ENCODE assay signal across 15 cellular contexts in the genomic region with DNA sequence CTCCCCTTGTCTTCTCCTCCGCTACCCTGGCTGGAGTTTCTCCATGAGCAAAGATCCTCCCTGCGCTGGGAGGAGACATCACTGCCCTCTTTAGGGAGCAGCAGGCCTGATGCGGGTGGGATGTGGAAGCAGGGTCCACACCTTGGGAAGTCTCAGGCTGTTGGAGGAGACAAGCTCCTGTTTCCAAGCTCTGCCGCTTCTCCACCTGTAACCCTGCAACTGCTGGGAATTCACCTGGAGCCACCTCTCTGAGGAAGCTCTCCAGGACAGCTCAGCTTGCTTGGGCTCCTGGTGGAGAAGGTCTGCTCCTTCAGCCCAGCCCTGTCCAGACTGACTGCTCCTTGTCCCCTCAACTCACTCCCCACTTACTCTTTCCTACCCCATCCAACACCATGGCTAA. TPM values are rescaled to one million over a fixed set of nuclear protein-coding genes. Genes with fewer than 3 reads are reported as not detected.
DNase-seq lines count a peak whose midpoint lies in the region; ATAC-seq and TF ChIP-seq lines count a peak whose summit lies in the region.
"Had no signal": no experiment of that assay in that cellular context is flagged by ENCODE, and none has a peak within 500 bp of the region (broad histone marks: within the 10 kb centered on the region; RNA-seq: fewer than 3 reads in every experiment).

No MANE protein-coding gene starts in this region.

- H3K79me1 ChIP-seq in IMR-90 (ENCODE audit: low read depth in 1 of 2, low read length in 2 of 2), result peaks cover 0 to 4% of the 10 kb centered on the region in 2 experiments; a peak in 1 of 4 replicates
- H3K79me1 ChIP-seq in neuronal stem cell (ENCODE audit: low read depth, low read length), result no peaks in the 10 kb centered on the region

- H2AFZ ChIP-seq in IMR-90 (replicated peaks; ENCODE audit: low read length, poor library complexity) (no peak overlapping the region), neuronal stem cell (ENCODE audit: low read length) (no peak overlapping the region)

- POLR2A ChIA-PET in IMR-90 (lab: Charles Lee; ENCODE audit: unreplicated experiment), result no interaction called here

- in situ Hi-C loops in IMR-90 (cut with MboI; ENCODE audit: low sequenced_read_pairs), result loop anchor here (5.0 to 10.0 kb wide), 3 partner anchors 97 to 310 kb away; partner anchors contain the start of genes ARRB2, GLTPD2 and VMO1

- H3K23ac ChIP-seq in IMR-90 (ENCODE audit: low read depth, low read length), result no peak overlapping the region
- H3K23ac ChIP-seq in neuronal stem cell (ENCODE audit: low read depth, low read length, poor library complexity), result no peak overlapping the region

- no peak overlapping the region for H4K8ac ChIP-seq in IMR-90 (ENCODE audit: low read depth in 2 of 2, low read length in 2 of 2)
- H4K8ac ChIP-seq in neuronal stem cell (ENCODE audit: low read depth, low read length), result peak overlapping the region; percentile 82

- H3K9me3 Mint-ChIP-seq in activated T-helper 17 cell treated with anti-CD3 and anti-CD28 coated beads, Interleukin-2, amount 50 U/mL, for 72 hours, result no peaks in the 10 kb centered on the region
- no peaks in the 10 kb centered on the region for H3K9me3 Mint-ChIP-seq in activated naive CD8-positive, alpha-beta T cell treated with anti-CD3 and anti-CD28 coated beads, Interleukin-2, amount 50 U/mL, for 24 hours
- H3K9me3 Mint-ChIP-seq: CD4-positive, CD25-positive, alpha-beta regulatory T cell; IgD-negative memory B cell had no signal

- H3K4me1 ChIP-seq in IMR-90 (ENCODE audit: control insufficient read depth, insufficient read depth, low read length) (no peaks in the 10 kb centered on the region), neuronal stem cell (ENCODE audit: control insufficient read depth in 2 of 2, insufficient read depth in 1 of 2, low read depth in 1 of 2, low read length in 2 of 2) (no peaks in the 10 kb centered on the region)
- H3K4me1 ChIP-seq: BE2C, Caco-2 had no signal

- CTCF ChIA-PET in IMR-90 (lab: Yijun Ruan, JAX), result interaction anchor here (0.6 to 1.8 kb wide), 2 partner anchors 94 to 422 kb away, joined by 3 to 6 read pairs; no protein-coding TSS in a partner anchor

- H4K20me1 ChIP-seq in IMR-90 (ENCODE audit: insufficient read depth, low read length), result peaks cover 22% of the 10 kb centered on the region

- intact Hi-C loops in IMR-90 (cut with micrococcal nuclease), result loop anchor here (10.0 kb wide), 1 partner anchor 320 kb away; the partner anchor contains the start of gene GGT6

- H4K91ac ChIP-seq in IMR-90 (ENCODE audit: insufficient read depth, low read depth, low read length), result no peak overlapping the region
- no peak overlapping the region for H4K91ac ChIP-seq in neuronal stem cell (ENCODE audit: low read depth, low read length, poor library complexity)

- H3K18ac ChIP-seq in IMR-90 (ENCODE audit: low read depth, low read length), result no peak overlapping the region
- H3K18ac ChIP-seq in neuronal stem cell (ENCODE audit: low read length), result no peak overlapping the region

- H3K27ac ChIP-seq in IMR-90 (ENCODE audit: insufficient read depth, low read length) (no peak overlapping the region), neuronal stem cell (replicated peaks; ENCODE audit: low read length) (no peak overlapping the region)

- H3K9ac ChIP-seq in IMR-90 (ENCODE audit: low read depth, low read length), result no peak overlapping the region
- no peak overlapping the region for H3K9ac ChIP-seq in neuronal stem cell (ENCODE audit: low read depth, low read length, poor library complexity)

- no peak overlapping the region for H3K4me3 Mint-ChIP-seq in activated T-helper 17 cell treated with anti-CD3 and anti-CD28 coated beads, Interleukin-2, amount 50 U/mL, for 72 hours
- no peak overlapping the region for H3K4me3 Mint-ChIP-seq in activated naive CD8-positive, alpha-beta T cell treated with anti-CD3 and anti-CD28 coated beads, Interleukin-2, amount 50 U/mL, for 24 hours
- H3K4me3 Mint-ChIP-seq: CD4-positive, CD25-positive, alpha-beta regulatory T cell; IgD-negative memory B cell had no signal

- dilution Hi-C loops in IMR-90 (cut with HindIII; ENCODE audit: low sequenced_read_pairs, unreplicated experiment), result no loop called here

- TF ChIP-seq POLR2A in IMR-90 (IDR thresholded peaks at IDR 0.05; ENCODE audit: low read depth, low read length), result no peak

- DNase-seq in IMR-90 (no peak), neuronal stem cell (ENCODE audit: low spot score) (no peak), RKO (ENCODE audit: low spot score) (no peak)
- DNase-seq in activated naive CD8-positive, alpha-beta T cell treated with anti-CD3 and anti-CD28 coated beads, Interleukin-2, amount 50 U/mL, for 24 hours, result no peak
- DNase-seq: ACHN; BE2C; C1 segment of cervical spinal cord; Caco-2; CD4-positive, CD25-positive, alpha-beta regulatory T cell; HCEC 1CT; KBM-7 had no signal

- H2AK5ac ChIP-seq in IMR-90 (ENCODE audit: low read depth, low read length), result no peak overlapping the region
- no peak overlapping the region for H2AK5ac ChIP-seq in neuronal stem cell (ENCODE audit: low read depth, low read length)

- H3K4me2 ChIP-seq in IMR-90 (ENCODE audit: low read depth, low read length), result no peak overlapping the region
- no peak overlapping the region for H3K4me2 ChIP-seq in neuronal stem cell (ENCODE audit: insufficient read depth, low read length, poor library complexity, severe bottlenecking)

- no peak for TF ChIP-seq RAD21 in IMR-90 (IDR thresholded peaks at IDR 0.05; ENCODE audit: low read length)

- H2BK15ac ChIP-seq in IMR-90 (ENCODE audit: low read depth, low read length), result no peak overlapping the region
- no peak overlapping the region for H2BK15ac ChIP-seq in neuronal stem cell (ENCODE audit: low read length)

- H3K27me3 ChIP-seq in IMR-90 (ENCODE audit: control insufficient read depth, insufficient read depth, low read length) (no peaks in the 10 kb centered on the region), neuronal stem cell (ENCODE audit: control insufficient read depth in 3 of 3, insufficient read depth in 3 of 3, low read depth in 1 of 3, low read length in 3 of 3) (no peaks in the 10 kb centered on the region)
- H3K27me3 ChIP-seq: BE2C had no signal

- peaks cover 46% of the 10 kb centered on the region for H3K36me3 ChIP-seq in IMR-90 (ENCODE audit: control insufficient read depth, insufficient read depth, low read length)
- peaks cover 27 to 71% of the 10 kb centered on the region in 2 donors for H3K36me3 ChIP-seq in neuronal stem cell (replicated peaks in 1 of 2; ENCODE audit: control insufficient read depth in 2 of 2, insufficient read depth in 2 of 2, low read length in 2 of 2)

- WGBS in IMR-90 (ENCODE audit: extremely low coverage in 2 of 2, insufficient read length in 1 of 2), 2 experiments, result 100% methylated on average over 1 of the region's 4 CpGs; no CpG with 5 or more reads in 1 of the 2 experiments
- no CpG with 5 or more reads among the region's 4 CpGs for WGBS in neuronal stem cell (ENCODE audit: extremely low coverage in 2 of 2, insufficient read length in 2 of 2, insufficient replicate concordance in 1 of 2), 2 donors

- H3K4ac ChIP-seq in IMR-90 (ENCODE audit: low read depth, low read length) (no peak overlapping the region), neuronal stem cell (ENCODE audit: low read length) (no peak overlapping the region)

- H3K14ac ChIP-seq in IMR-90 (replicated peaks; ENCODE audit: low read depth, low read length), result no peak overlapping the region
- no peak overlapping the region for H3K14ac ChIP-seq in neuronal stem cell (ENCODE audit: low read length)

- H3K4me1 Mint-ChIP-seq in activated T-helper 17 cell treated with anti-CD3 and anti-CD28 coated beads, Interleukin-2, amount 50 U/mL, for 72 hours, result no peaks in the 10 kb centered on the region
- H3K4me1 Mint-ChIP-seq in activated naive CD8-positive, alpha-beta T cell treated with anti-CD3 and anti-CD28 coated beads, Interleukin-2, amount 50 U/mL, for 24 hours, result peaks cover 2% of the 10 kb centered on the region

- H2BK5ac ChIP-seq in IMR-90 (ENCODE audit: low read depth, low read length, poor library complexity, severe bottlenecking) (no peak overlapping the region), neuronal stem cell (ENCODE audit: low read length) (no peak overlapping the region)

- no peak overlapping the region for H4K5ac ChIP-seq in IMR-90 (ENCODE audit: low read depth, low read length)

- no peaks in the 10 kb centered on the region for H3K27me3 Mint-ChIP-seq in activated T-helper 17 cell treated with anti-CD3 and anti-CD28 coated beads, Interleukin-2, amount 50 U/mL, for 72 hours
- no peaks in the 10 kb centered on the region for H3K27me3 Mint-ChIP-seq in activated naive CD8-positive, alpha-beta T cell treated with anti-CD3 and anti-CD28 coated beads, Interleukin-2, amount 50 U/mL, for 24 hours
- H3K27me3 Mint-ChIP-seq: CD4-positive, CD25-positive, alpha-beta regulatory T cell; IgD-negative memory B cell had no signal

- H3K9me1 ChIP-seq in IMR-90 (ENCODE audit: insufficient read depth, low read length), result no peaks in the 10 kb centered on the region

- no peak overlapping the region for H2BK20ac ChIP-seq in IMR-90 (ENCODE audit: low read depth, low read length)

- peaks cover 83% of the 10 kb centered on the region for H3K36me3 Mint-ChIP-seq in activated T-helper 17 cell treated with anti-CD3 and anti-CD28 coated beads, Interleukin-2, amount 50 U/mL, for 72 hours (ENCODE audit: low read depth)
- peaks cover 15% of the 10 kb centered on the region for H3K36me3 Mint-ChIP-seq in activated naive CD8-positive, alpha-beta T cell treated with anti-CD3 and anti-CD28 coated beads, Interleukin-2, amount 50 U/mL, for 24 hours (ENCODE audit: low read depth)

- peak overlapping the region; percentile 42 for H2AK9ac ChIP-seq in IMR-90 (replicated peaks; ENCODE audit: low read depth, low read length, poor library complexity)

- no peak overlapping the region for H3K56ac ChIP-seq in IMR-90 (ENCODE audit: extremely low read depth, insufficient read depth, low read length)

- H3K4me3 ChIP-seq in IMR-90 (ENCODE audit: insufficient read depth, low read depth, low read length) (no peak overlapping the region), neuronal stem cell (ENCODE audit: low read length in 2 of 2) (no peak overlapping the region)

- H3K27ac Mint-ChIP-seq in activated T-helper 17 cell treated with anti-CD3 and anti-CD28 coated beads, Interleukin-2, amount 50 U/mL, for 72 hours, result peak overlapping the region; percentile 65
- no peak overlapping the region for H3K27ac Mint-ChIP-seq in activated naive CD8-positive, alpha-beta T cell treated with anti-CD3 and anti-CD28 coated beads, Interleukin-2, amount 50 U/mL, for 24 hours
- H3K27ac Mint-ChIP-seq: CD4-positive, CD25-positive, alpha-beta regulatory T cell had no signal

- H2BK120ac ChIP-seq in IMR-90 (ENCODE audit: low read depth, low read length) (no peak overlapping the region), neuronal stem cell (ENCODE audit: low read depth, low read length) (no peak overlapping the region)

- BruUV-seq in IMR-90 (replicated peaks; lab: Mats Ljungman, UMichigan), result no TSS peak

- no peak for TF ChIP-seq CTCF in IMR-90 (conservative IDR thresholded peaks at IDR 0.05; ENCODE audit: low read depth, low read length)

- ATAC-seq in IMR-90 (ENCODE audit: low read depth) (no peak), HG03135 (IDR thresholded peaks at IDR 0.05; ENCODE audit: unreplicated experiment) (no peak)
- ATAC-seq in activated T-helper 17 cell treated with anti-CD3 and anti-CD28 coated beads, Interleukin-2, amount 50 U/mL, for 72 hours (replicated peaks), result no peak
- no peak for ATAC-seq in activated naive CD8-positive, alpha-beta T cell treated with anti-CD3 and anti-CD28 coated beads, Interleukin-2, amount 50 U/mL, for 24 hours

- H3K9me3 ChIP-seq in IMR-90 (ENCODE audit: control insufficient read depth, insufficient read depth, low read length), result no peaks in the 10 kb centered on the region
- no peaks in the 10 kb centered on the region for H3K9me3 ChIP-seq in neuronal stem cell (replicated peaks in 1 of 2; ENCODE audit: control insufficient read depth in 2 of 2, insufficient read depth in 1 of 2, low read depth in 1 of 2, low read length in 2 of 2)
- H3K9me3 ChIP-seq: BE2C, Caco-2 had no signal

- H2BK12ac ChIP-seq in neuronal stem cell (ENCODE audit: low read length), result peak overlapping the region; percentile 7

RNA-seq across cellular contexts. Expression of gene C17orf107, which starts 14.8 kb away (rescaled TPM):
- total RNA-seq in IMR-90 (2012; rRNA removed), result 0.54 and 0.56 TPM in 2 replicates
- polyA plus RNA-seq in IMR-90 (2012; rRNA removed), result 0.82 and 1.3 TPM in 2 replicates
- polyA plus RNA-seq in IMR-90 (2012; cell fraction: cytosol; rRNA removed), result 0.35 and 1.2 TPM in 2 replicates
- polyA plus RNA-seq in IMR-90 (2012; cell fraction: nucleus; rRNA removed; ENCODE audit: low replicate concordance), result 0.92 and 1.2 TPM in 2 replicates
- total RNA-seq in activated T-helper 17 cell treated with anti-CD3 and anti-CD28 coated beads, Interleukin-2, amount 50 U/mL, for 72 hours, result 1 to 10 TPM in 1 of 2 donors, under 1 TPM in 1; 0.67 to 3.4 TPM
- polyA plus RNA-seq in neuronal stem cell (2013, experiment 1 of 2), result 0.32 TPM
- 0.28 TPM for polyA plus RNA-seq in neuronal stem cell (2013, experiment 2 of 2)

RNA-seq across cellular contexts. Expression of gene CHRNE, which starts 18.4 kb away (rescaled TPM):
- under 0.01 TPM in 2 replicates for total RNA-seq in IMR-90 (2012; rRNA removed)
- 0.21 and 0.24 TPM in 2 replicates for polyA plus RNA-seq in IMR-90 (2012; rRNA removed)
- 0.06 and 0.31 TPM in 2 replicates for polyA plus RNA-seq in IMR-90 (2012; cell fraction: cytosol; rRNA removed)
- 1.4 and 1.7 TPM in 2 replicates for polyA plus RNA-seq in IMR-90 (2012; cell fraction: nucleus; rRNA removed; ENCODE audit: low replicate concordance)
- total RNA-seq in activated T-helper 17 cell treated with anti-CD3 and anti-CD28 coated beads, Interleukin-2, amount 50 U/mL, for 72 hours, result under 1 TPM; 0.35 to 0.69 TPM
- polyA plus RNA-seq in neuronal stem cell (2013, experiment 1 of 2), result 0.17 TPM
- polyA plus RNA-seq in neuronal stem cell (2013, experiment 2 of 2), result 0.12 TPM
- total RNA-seq: Caco-2 had no signal

RNA-seq across cellular contexts. Expression of gene GP1BA, which starts 47.6 kb away (rescaled TPM):
- not detected in 2 replicates for total RNA-seq in IMR-90 (2012; rRNA removed)
- not detected in 2 replicates for polyA plus RNA-seq in IMR-90 (2012; rRNA removed)
- 0.03 TPM in 1 of 2 replicates, not detected in the other for polyA plus RNA-seq in IMR-90 (2012; cell fraction: cytosol; rRNA removed)
- polyA plus RNA-seq in IMR-90 (2012; cell fraction: nucleus; rRNA removed; ENCODE audit: low replicate concordance), result not detected in 2 replicates
- under 1 TPM in 1 of 2 donors, not detected in 1; 0.11 TPM for total RNA-seq in activated T-helper 17 cell treated with anti-CD3 and anti-CD28 coated beads, Interleukin-2, amount 50 U/mL, for 72 hours
- polyA plus RNA-seq in neuronal stem cell (2013, experiment 1 of 2), result not detected
- polyA plus RNA-seq in neuronal stem cell (2013, experiment 2 of 2), result not detected
- total RNA-seq: Caco-2, H1 had no signal
- polyA plus RNA-seq: H1 had no signal

RNA-seq across cellular contexts. Expression of gene MINK1, which starts 51.3 kb away (rescaled TPM):
- total RNA-seq in IMR-90 (2012; rRNA removed), result 12.2 and 12.8 TPM in 2 replicates
- 40.9 and 41.3 TPM in 2 replicates for polyA plus RNA-seq in IMR-90 (2012; rRNA removed)
- 32.0 and 34.9 TPM in 2 replicates for polyA plus RNA-seq in IMR-90 (2012; cell fraction: cytosol; rRNA removed)
- polyA plus RNA-seq in IMR-90 (2012; cell fraction: nucleus; rRNA removed; ENCODE audit: low replicate concordance), result 214 and 296 TPM in 2 replicates
- total RNA-seq in activated T-helper 17 cell treated with anti-CD3 and anti-CD28 coated beads, Interleukin-2, amount 50 U/mL, for 72 hours, result 100 to 1,000 TPM in 1 of 2 donors, 10 to 100 TPM in 1; 68.6 to 127 TPM
- 29.2 TPM for polyA plus RNA-seq in neuronal stem cell (2013, experiment 1 of 2)
- polyA plus RNA-seq in neuronal stem cell (2013, experiment 2 of 2), result 27.0 TPM

RNA-seq across cellular contexts. Expression of gene SLC25A11, which starts 55.4 kb away (rescaled TPM):
- 30.8 and 35.0 TPM in 2 replicates for total RNA-seq in IMR-90 (2012; rRNA removed)
- 62.2 and 68.2 TPM in 2 replicates for polyA plus RNA-seq in IMR-90 (2012; rRNA removed)
- polyA plus RNA-seq in IMR-90 (2012; cell fraction: cytosol; rRNA removed), result 58.3 and 80.2 TPM in 2 replicates
- polyA plus RNA-seq in IMR-90 (2012; cell fraction: nucleus; rRNA removed; ENCODE audit: low replicate concordance), result 29.2 and 53.6 TPM in 2 replicates
- 10 to 100 TPM; 54.7 to 68.5 TPM for total RNA-seq in activated T-helper 17 cell treated with anti-CD3 and anti-CD28 coated beads, Interleukin-2, amount 50 U/mL, for 72 hours
- 44.7 TPM for polyA plus RNA-seq in neuronal stem cell (2013, experiment 1 of 2)
- 44.0 TPM for polyA plus RNA-seq in neuronal stem cell (2013, experiment 2 of 2)
